ENCODE assay signal across 8 cellular contexts in the genomic region with DNA sequence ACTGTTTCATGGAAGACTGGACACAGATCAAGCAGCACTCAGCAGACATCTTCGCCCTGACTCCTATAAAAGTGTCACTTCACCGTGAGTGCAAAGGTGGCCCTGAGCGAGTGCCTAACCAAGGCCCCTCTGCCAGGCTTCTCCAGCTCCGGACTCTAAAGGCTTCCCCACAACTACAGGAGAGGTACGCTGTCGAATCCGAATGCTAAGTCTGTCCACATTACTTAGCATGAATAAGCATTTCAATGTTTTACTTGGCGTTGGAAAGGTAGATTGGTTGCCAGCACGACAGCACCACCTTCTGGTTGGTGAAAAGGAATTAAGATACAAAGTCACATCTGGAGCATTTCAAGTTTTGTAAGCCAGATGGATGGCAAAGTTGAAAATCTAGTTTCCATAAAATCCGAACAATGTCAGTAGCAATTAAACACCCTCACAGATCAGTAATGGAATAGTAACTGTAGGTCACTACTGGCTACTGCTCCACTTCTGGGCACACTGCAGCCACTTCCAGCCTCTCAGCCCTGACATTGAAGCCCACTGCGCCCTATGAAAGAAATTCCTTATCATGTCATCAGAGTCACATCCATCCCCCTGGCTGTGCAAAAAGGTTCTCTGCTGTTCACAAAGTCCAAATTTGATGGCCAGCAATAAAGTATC.
DNase-seq lines count a peak whose midpoint lies in the region; ATAC-seq and TF ChIP-seq lines count a peak whose summit lies in the region.

No MANE protein-coding gene starts in this region.

- H3K9me3 Mint-ChIP-seq in activated B cell treated with CpG ODN at 0.5 μM for 24 hours, result peaks cover 3% of the 10 kb centered on the region

- TF ChIP-seq CTCF in BJ (IDR thresholded peaks at IDR 0.05; ENCODE audit: insufficient read depth, low read depth, low read length) (peak; percentile 66), activated B cell treated with CpG ODN at 0.5 μM for 24 hours (IDR thresholded peaks at IDR 0.05) (no peak), left lung (IDR thresholded peaks at IDR 0.05) (peak; percentile 45 to 50)

- intact Hi-C loops in activated B cell treated with CpG ODN at 0.5 μM for 24 hours (cut with micrococcal nuclease) (loop anchor here (1.0 kb wide), 4 partner anchors 228 to 606 kb away; no protein-coding TSS in a partner anchor), left lung (cut with DNase I) (loop anchor here in 1 of 2 donors (5.0 kb wide), 1 partner anchor 227 kb away; no protein-coding TSS in a partner anchor)

- no peak overlapping the region for H3K27ac Mint-ChIP-seq in activated B cell treated with CpG ODN at 0.5 μM for 24 hours

- peaks cover 27% of the 10 kb centered on the region for H3K36me3 Mint-ChIP-seq in activated B cell treated with CpG ODN at 0.5 μM for 24 hours (ENCODE audit: low read depth)

- H3K36me3 ChIP-seq in BJ (ENCODE audit: control insufficient read depth, insufficient read depth, low read length) (no peaks in the 10 kb centered on the region; the same call in 1 of the 2 replicates), H7 (replicated peaks; ENCODE audit: control insufficient read depth, insufficient read depth, low read length) (no peaks in the 10 kb centered on the region; the same call in none of the 2 replicates), left lung (no peaks in the 10 kb centered on the region)

- CTCF ChIA-PET in BJ (lab: Yijun Ruan, JAX) (interaction anchor here (0.8 to 4.3 kb wide), 16 partner anchors 8 to 605 kb away, joined by 3 to 24 read pairs (median 4); no protein-coding TSS in a partner anchor), activated B cell treated with CpG ODN at 0.5 μM for 24 hours (lab: Charles Lee) (interaction anchor here (0.7 to 6.1 kb wide), 10 partner anchors 174 to 605 kb away, joined by 3 to 56 read pairs (median 4); no protein-coding TSS in a partner anchor)

- ATAC-seq in activated B cell treated with CpG ODN at 0.5 μM for 24 hours (ENCODE audit: low read depth) (peak; percentile 65), left lung (peak; percentile 93), HG03571 (IDR thresholded peaks at IDR 0.05; ENCODE audit: unreplicated experiment) (no peak)

- H3K4me3 ChIP-seq in BJ (ENCODE audit: low read depth, low read length), result no peak overlapping the region
- H3K4me3 ChIP-seq in H7 (ENCODE audit: insufficient read depth, low read depth, low read length), result no peak overlapping the region
- H3K4me3 ChIP-seq in left lung, result no peak overlapping the region

- H3K27ac ChIP-seq in left lung, result no peak overlapping the region

- no peaks in the 10 kb centered on the region for H3K27me3 Mint-ChIP-seq in activated B cell treated with CpG ODN at 0.5 μM for 24 hours

- H3K4me1 ChIP-seq in left lung, result peaks cover 4 to 7% of the 10 kb centered on the region in 2 donors

- DNase-seq in BJ (ENCODE audit: low read depth) (peak; percentile 53), H7 (peak; percentile 70), NCI-H2227 (lab: John Stamatoyannopoulos, UW; ENCODE audit: unreplicated experiment) (peak; percentile 74), activated B cell treated with CpG ODN at 0.5 μM for 24 hours (peak; percentile 24), dedifferentiated amniotic fluid mesenchymal stem cell (ENCODE audit: extremely low spot score) (peak; percentile 95), left lung (peak in 1 of 2 donors; percentile 58)
- peak; percentile 52 for DNase-seq in stimulated activated CD4-positive, alpha-beta T cell treated with anti-CD3 and anti-CD28 coated beads, Interleukin-4, amount 100 ng/mL, for 24 hours

- H3K27me3 ChIP-seq in BJ (ENCODE audit: control insufficient read depth, insufficient read depth, low read length) (no peaks in the 10 kb centered on the region), H7 (ENCODE audit: control insufficient read depth, insufficient read depth, low read length) (no peaks in the 10 kb centered on the region), left lung (no peaks in the 10 kb centered on the region)

- H3K4me1 Mint-ChIP-seq in activated B cell treated with CpG ODN at 0.5 μM for 24 hours, result peaks cover 5% of the 10 kb centered on the region

- no peaks in the 10 kb centered on the region for H3K9me3 ChIP-seq in left lung

- H3K4me3 Mint-ChIP-seq in activated B cell treated with CpG ODN at 0.5 μM for 24 hours, result no peak overlapping the region

- POLR2A ChIA-PET in BJ (lab: Charles Lee) (no interaction called here), activated B cell treated with CpG ODN at 0.5 μM for 24 hours (lab: Charles Lee) (no interaction called here)
